ENCODE assay signal across 22 cellular contexts in genomic region chr3:194076486-194076885, GRCh38. TPM values are rescaled to one million over a fixed set of nuclear protein-coding genes. Genes with fewer than 3 reads are reported as not detected.
DNase-seq lines count a peak whose midpoint lies in the region; ATAC-seq and TF ChIP-seq lines count a peak whose summit lies in the region.
"Had no signal": no experiment of that assay in that cellular context is flagged by ENCODE, and none has a peak within 500 bp of the region (broad histone marks: within the 10 kb centered on the region; RNA-seq: fewer than 3 reads in every experiment).

No MANE protein-coding gene starts in this region.

- peaks cover 0 to 4% (median under 1%) of the 10 kb centered on the region in 4 donors for H3K4me1 Mint-ChIP-seq in naive thymus-derived CD8-positive, alpha-beta T cell

- H3K27me3 ChIP-seq in right lobe of liver: no peaks in the 10 kb centered on the region
- H3K27me3 ChIP-seq: BE2C had no signal

- H3K4me3 ChIP-seq in right lobe of liver: no peak overlapping the region
- H3K4me3 ChIP-seq: K562 had no signal

- peaks cover 6 to 27% (median 8%) of the 10 kb centered on the region in 5 donors for H3K27me3 Mint-ChIP-seq in naive thymus-derived CD8-positive, alpha-beta T cell

- no peak overlapping the region for H3K4me3 Mint-ChIP-seq in naive thymus-derived CD8-positive, alpha-beta T cell

- WGBS in right lobe of liver (ENCODE audit: insufficient coverage, low coverage, low lambda C conversion rate, missing lambda C conversion rate): 27% methylated on average over 7 of the region's 7 CpGs

- peak; percentile 73 to 89 (median 81) for ATAC-seq in right lobe of liver
- ATAC-seq in HG03457 (IDR thresholded peaks at IDR 0.05; ENCODE audit: unreplicated experiment): no peak
- ATAC-seq in naive thymus-derived CD8-positive, alpha-beta T cell: no peak

- peaks cover 0 to 39% (median 15%) of the 10 kb centered on the region in 4 donors for H3K4me1 ChIP-seq in right lobe of liver
- H3K4me1 ChIP-seq: BE2C had no signal

- no peaks in the 10 kb centered on the region for H3K9me3 Mint-ChIP-seq in naive thymus-derived CD8-positive, alpha-beta T cell

- no peaks in the 10 kb centered on the region for H3K36me3 ChIP-seq in right lobe of liver
- H3K36me3 ChIP-seq: BE2C had no signal

- H3K27ac Mint-ChIP-seq in naive thymus-derived CD8-positive, alpha-beta T cell: no peak overlapping the region

- intact Hi-C loops in right lobe of liver (cut with DNase I): loop anchor here in 1 of 2 donors (10.0 kb wide), 1 partner anchor 58 kb away; the partner anchor contains the start of gene HES1

- no peaks in the 10 kb centered on the region for H3K9me3 ChIP-seq in right lobe of liver
- H3K9me3 ChIP-seq: BE2C had no signal

- POLR2A ChIA-PET in naive thymus-derived CD8-positive, alpha-beta T cell (lab: Charles Lee): no interaction called here

- H3K27ac ChIP-seq in VCaP (peak overlapping the region; percentile 71; the same call in 1 of the 2 replicates), right lobe of liver (peak overlapping the region in 2 of 3 donors; percentile 54 to 82)
- H3K27ac ChIP-seq: 22Rv1, RWPE1 had no signal

- DNase-seq in NCI-H146 (lab: John Stamatoyannopoulos, UW) (peak; percentile 35), NCI-H146 treated with DMSO at 0.1 percent for 48 hours (lab: John Stamatoyannopoulos, UW; ENCODE audit: unreplicated experiment) (no peak), right lobe of liver (peak; percentile 76 to 90 (median 88))
- DNase-seq in activated CD4-positive, CD25-positive, alpha-beta regulatory T cell treated with anti-CD3 and anti-CD28 coated beads, Interleukin-2, amount 50 U/mL, for 72 hours: no peak
- DNase-seq in naive thymus-derived CD8-positive, alpha-beta T cell: no peak
- DNase-seq: ACHN; BE2C; DMS153; DND-41; Kasumi-1; NCI-H1105; NCI-H1436 treated with DMSO at 0.1 percent for 48 hours; NCI-H2029 treated with DMSO at 0.1 percent for 48 hours; NCI-H446 treated with DMSO at 0.1 percent for 48 hours; NCI-H526; NCI-H82; NK-92 treated with Interleukin-12 subunit alpha and Interleukin-12 subunit beta, amount 100 ng/mL, for 24 hours had no signal

- TF ChIP-seq CTCF in VCaP (conservative IDR thresholded peaks at IDR 0.05): no peak
- TF ChIP-seq CTCF in right lobe of liver (IDR thresholded peaks at IDR 0.05): no peak

- TF ChIP-seq POLR2A in right lobe of liver (IDR thresholded peaks at IDR 0.05): no peak

- H3K36me3 Mint-ChIP-seq in naive thymus-derived CD8-positive, alpha-beta T cell: no peaks in the 10 kb centered on the region

RNA-seq across cellular contexts. Expression of gene HES1, which starts 59.5 kb away (rescaled TPM):
- total RNA-seq in right lobe of liver: 10 to 100 TPM; 12.9 to 40.3 (median 23.4) TPM
- total RNA-seq in naive thymus-derived CD8-positive, alpha-beta T cell: not detected
- polyA plus RNA-seq in naive thymus-derived CD8-positive, alpha-beta T cell: not detected

Comparison
In these comparisons a context has a peak if more than half of its experiments do, and no peak if none do; other contexts are left out.
1. DNase-seq: peak in NCI-H146 (single experiment) and right lobe of liver (3 of 3); none in NCI-H146 treated with DMSO at 0.1 percent for 48 hours (single experiment), activated CD4-positive, CD25-positive, alpha-beta regulatory T cell treated with anti-CD3 and anti-CD28 coated beads, Interleukin-2, amount 50 U/mL, for 72 hours (single experiment) and naive thymus-derived CD8-positive, alpha-beta T cell (0 of 10).
2. ATAC-seq: peak in right lobe of liver (4 of 4); none in HG03457 (single experiment) and naive thymus-derived CD8-positive, alpha-beta T cell (0 of 2).
3. RNA of gene HES1, which starts 59.5 kb away (total RNA-seq): 12.9 to 40.3 TPM in right lobe of liver; not detected in naive thymus-derived CD8-positive, alpha-beta T cell; every median in the first group is over 10 times any median in the second.